Comparison of ENCODE assay signal across 11 cellular contexts in the genomic region with DNA sequence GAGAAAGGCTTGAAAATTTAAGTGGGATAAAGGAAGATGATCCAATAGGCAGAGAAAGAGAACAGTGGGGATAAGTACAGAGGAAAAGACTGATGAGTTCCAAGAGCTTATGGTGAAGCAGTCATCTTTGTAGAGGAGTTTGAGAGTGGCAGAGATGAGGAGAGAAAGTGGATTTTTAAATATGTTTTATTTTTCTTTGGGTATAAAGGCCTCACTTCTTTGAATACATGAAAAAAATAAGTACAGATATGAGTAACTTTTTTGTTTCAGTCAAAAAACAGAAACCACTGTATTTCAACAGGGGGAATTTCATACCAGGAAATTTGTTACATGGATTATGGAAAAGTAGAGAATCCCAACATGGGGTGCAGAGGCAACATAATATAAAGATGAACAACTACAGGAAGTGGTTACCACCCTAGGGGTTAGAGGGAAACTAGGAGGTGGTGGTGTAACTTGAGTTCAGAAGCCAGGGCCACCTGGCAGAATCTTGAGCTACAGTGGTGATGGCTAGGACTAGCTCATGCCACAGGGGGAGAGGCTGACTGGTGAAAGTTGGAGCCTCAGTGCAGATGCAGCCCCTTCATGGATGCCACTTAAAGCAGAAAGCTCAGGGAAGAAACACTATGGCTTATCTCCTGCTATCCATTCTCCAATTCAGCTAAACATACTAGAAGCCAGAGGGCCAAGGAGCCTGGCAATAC. TPM values are rescaled to one million over a fixed set of nuclear protein-coding genes. Genes with fewer than 3 reads are reported as not detected.
A peak's percentile ranks its signal among the peaks of the same experiment; 100 is the strongest.
DNase-seq lines count a peak whose midpoint lies in the region; ATAC-seq, FAIRE-seq and TF ChIP-seq lines count a peak whose summit lies in the region.
"Had no signal": no experiment of that assay in that cellular context is flagged by ENCODE, and none has a peak within 500 bp of the region (broad histone marks: within the 10 kb centered on the region; RNA-seq: fewer than 3 reads in every experiment).

No MANE protein-coding gene starts in this region.

- H3K9me3 Mint-ChIP-seq in activated naive CD8-positive, alpha-beta T cell (ENCODE audit: low read depth): no peaks in the 10 kb centered on the region

- no peaks in the 10 kb centered on the region for H3K36me3 Mint-ChIP-seq in activated naive CD8-positive, alpha-beta T cell

- H3K4me3 Mint-ChIP-seq in activated naive CD8-positive, alpha-beta T cell: peak overlapping the region; percentile 47

- no peaks in the 10 kb centered on the region for H3K27me3 Mint-ChIP-seq in activated naive CD8-positive, alpha-beta T cell

- peak; percentile 81 for FAIRE-seq in GM12892 (lab: Jason Lieb, UNC)
- FAIRE-seq: G401.6 had no signal

- peak overlapping the region; percentile 75 for H3K27ac Mint-ChIP-seq in activated naive CD8-positive, alpha-beta T cell

- DNase-seq in GM12892 (ENCODE audit: insufficient read length) (no peak), NCI-H69 (lab: John Stamatoyannopoulos, UW) (no peak), NCI-H1092 (lab: John Stamatoyannopoulos, UW) (no peak), iPS-NIHi11 (ENCODE audit: low spot score) (no peak)
- DNase-seq in activated CD4-positive, alpha-beta T cell treated with anti-CD3 and anti-CD28 coated beads for 1 hour: no peak
- DNase-seq: stimulated activated CD4-positive, alpha-beta T cell treated with anti-CD3 and anti-CD28 coated beads, Interleukin-1b, Interleukin-23, amount 100 ng/mL, for 48 hours had no signal

- H3K4me1 Mint-ChIP-seq in activated naive CD8-positive, alpha-beta T cell (ENCODE audit: low read depth): peaks cover 25% of the 10 kb centered on the region

- TF ChIP-seq POLR2A in GM12892 (IDR thresholded peaks at IDR 0.05; ENCODE audit: low read depth, low read length): no peak

- ATAC-seq in GM19452 (IDR thresholded peaks at IDR 0.05; ENCODE audit: unreplicated experiment) (peak; percentile 87), HG03342 (IDR thresholded peaks at IDR 0.05; ENCODE audit: unreplicated experiment) (peak; percentile 67)
- ATAC-seq: Panc1 had no signal

RNA-seq across cellular contexts. Expression of gene CYBB, which starts 3.4 kb away (rescaled TPM):
- polyA plus RNA-seq in GM12892 (2012; ENCODE audit: missing spikeins): 24.2 TPM
